Comparison of ENCODE assay signal across 21 cellular contexts in the genomic region with DNA sequence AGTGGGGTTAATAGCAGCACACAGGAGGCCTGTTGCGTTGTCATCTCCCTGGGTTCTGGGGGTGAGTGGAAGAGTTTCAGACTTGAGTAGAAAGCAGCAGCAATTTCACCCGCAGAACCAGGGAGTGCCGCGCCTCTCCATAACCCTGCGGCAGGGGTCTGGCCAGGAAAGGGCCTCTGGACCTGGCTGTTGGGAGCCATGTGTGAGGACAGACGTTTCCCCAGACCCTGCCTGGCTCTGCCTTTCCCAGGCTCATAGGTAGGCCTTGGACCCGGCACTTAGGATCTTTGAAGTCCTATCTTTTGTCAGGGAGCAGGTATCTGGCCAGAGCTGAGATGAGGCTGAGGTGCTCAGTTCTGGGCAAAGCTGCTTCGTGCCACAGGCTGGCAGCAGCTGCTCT.
"Had no signal": no experiment of that assay in that cellular context is flagged by ENCODE, and none has a peak within 500 bp of the region (broad histone marks: within the 10 kb centered on the region; RNA-seq: fewer than 3 reads in every experiment).

No MANE protein-coding gene starts in this region.

- H2AFZ ChIP-seq: hepatocyte had no signal

- H3K4me3 ChIP-seq: colonic mucosa, hepatocyte, lower lobe of right lung, testis, upper lobe of right lung had no signal

- H3K4me2 ChIP-seq: hepatocyte had no signal

- H3K36me3 Mint-ChIP-seq: activated naive CD8-positive, alpha-beta T cell; T-cell had no signal

- H3K9me3 Mint-ChIP-seq: endodermal cell, neural crest cell, T-cell had no signal

- H3K4me3 Mint-ChIP-seq: activated naive CD8-positive, alpha-beta T cell; endodermal cell; neural crest cell; T-cell had no signal

- H3K27me3 ChIP-seq: colonic mucosa, foreskin keratinocyte, hepatocyte, testis, upper lobe of right lung had no signal

- H3K36me3 ChIP-seq: colonic mucosa, lower lobe of right lung, upper lobe of right lung had no signal

- H3K27ac ChIP-seq: colonic mucosa, foreskin keratinocyte, testis, upper lobe of right lung had no signal

- H3K9me3 ChIP-seq: colonic mucosa, lower lobe of right lung, testis, upper lobe of right lung had no signal

- H3K4me1 Mint-ChIP-seq: neural crest cell, T-cell had no signal

- H3K27me3 Mint-ChIP-seq: activated naive CD8-positive, alpha-beta T cell; T-cell had no signal

- H3K27ac Mint-ChIP-seq: activated naive CD8-positive, alpha-beta T cell; endodermal cell; T-cell had no signal

- H3K4me1 ChIP-seq: colonic mucosa, foreskin keratinocyte had no signal

- ATAC-seq: lower lobe of right lung; SK-N-SH treated with all-trans-retinoic acid at 6 μM for 48 hours; stimulated activated naive CD8-positive, alpha-beta T cell treated with anti-CD3 and anti-CD28 coated beads, Interleukin-15, Interleukin-2, amounts not matched to agents 100 U/mL and 50 U/mL, for 24 hours; upper lobe of right lung had no signal

- DNase-seq: activated CD4-positive, alpha-beta T cell treated with anti-CD3 and anti-CD28 coated beads, Interleukin-2, amount 50 U/mL, for 1 hour; activated CD8-positive, alpha-beta memory T cell treated with anti-CD3 and anti-CD28 coated beads, Interleukin-2, amount 50 U/mL, for 4 hours; activated T-cell treated with anti-CD3 and anti-CD28 coated beads, Interleukin-2, amount 50 U/mL, for 48 hours; amniotic stem cell; central memory CD4-positive, alpha-beta T cell; colonic mucosa; endodermal cell; foreskin keratinocyte; left cardiac atrium; lower lobe of right lung; SIG-M5; stimulated activated CD4-positive, alpha-beta T cell treated with anti-CD3 and anti-CD28 coated beads, Interleukin-1b, Interleukin-23, amount 100 ng/mL, for 48 hours; stimulated activated naive CD8-positive, alpha-beta T cell treated with anti-CD3 and anti-CD28 coated beads, Interleukin-15, Interleukin-2, amounts not matched to agents 100 U/mL and 50 U/mL, for 24 hours; T-cell; T-helper 9 cell; testis; upper lobe of right lung had no signal

- H3K79me2 ChIP-seq: hepatocyte had no signal
